In the genomic region with DNA sequence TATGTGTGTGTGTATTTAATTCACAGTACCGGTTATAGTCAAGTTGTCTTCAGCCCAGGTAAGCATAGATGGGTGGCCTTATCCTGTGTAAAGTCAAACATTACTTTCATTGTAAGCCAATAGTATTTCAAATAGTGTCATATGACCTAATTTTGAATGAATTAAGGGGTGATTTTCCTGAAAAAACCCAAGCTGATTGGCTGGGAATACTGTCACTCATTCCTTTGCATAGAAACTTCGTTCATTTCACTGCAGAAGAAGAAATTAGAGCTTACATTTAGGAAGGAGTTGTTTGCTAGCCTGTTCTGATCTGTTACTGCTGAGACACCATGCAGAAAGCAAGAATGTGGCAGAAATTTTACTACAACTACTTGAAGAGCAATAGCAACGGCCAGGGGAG, we compare ENCODE assay signal across 20 cellular contexts. TPM values are rescaled to one million over a fixed set of nuclear protein-coding genes. Genes with fewer than 3 reads are reported as not detected.
DNase-seq lines count a peak whose midpoint lies in the region; ATAC-seq and TF ChIP-seq lines count a peak whose summit lies in the region.
"Had no signal": no experiment of that assay in that cellular context is flagged by ENCODE, and none has a peak within 500 bp of the region (broad histone marks: within the 10 kb centered on the region; RNA-seq: fewer than 3 reads in every experiment).

No MANE protein-coding gene starts in this region.

- H3K27ac ChIP-seq in brain microvascular endothelial cell (no peak overlapping the region), WERI-Rb-1 (no peak overlapping the region)
- H3K27ac ChIP-seq: breast epithelium, thoracic aorta had no signal

- H3K4me3 ChIP-seq in Jurkat, Clone E6-1 (ENCODE audit: low read length): no peak overlapping the region
- H3K4me3 ChIP-seq in brain microvascular endothelial cell (ENCODE audit: low read depth, low read length) (no peak overlapping the region), WERI-Rb-1 (ENCODE audit: low read depth, low read length) (no peak overlapping the region), BE2C (ENCODE audit: low read depth, low read length) (no peak overlapping the region)
- H3K4me3 ChIP-seq: breast epithelium, thoracic aorta had no signal

- no peak for ATAC-seq in HG03521 (IDR thresholded peaks at IDR 0.05; ENCODE audit: unreplicated experiment)
- ATAC-seq: activated T-cell treated with anti-CD3 and anti-CD28 coated beads, Interleukin-2, amount 50 U/mL, for 72 hours; stimulated activated effector memory CD8-positive, alpha-beta T cell treated with anti-CD3 and anti-CD28 coated beads, Interleukin-12 subunit alpha, Interleukin-12 subunit beta, amount 100 ng/mL, for 72 hours had no signal

- in situ Hi-C loops in brain microvascular endothelial cell (cut with HindIII; ENCODE audit: low pct_ligation_motif_present, low sequenced_read_pairs): no loop called here

- H3K9me3 ChIP-seq in WERI-Rb-1 (ENCODE audit: severe bottlenecking): no peaks in the 10 kb centered on the region
- H3K9me3 ChIP-seq in BE2C: no peaks in the 10 kb centered on the region
- H3K9me3 ChIP-seq: breast epithelium, thoracic aorta had no signal

- TF ChIP-seq CTCF in brain microvascular endothelial cell (IDR thresholded peaks at IDR 0.05; ENCODE audit: low read depth, low read length, missing control alignments) (no peak), WERI-Rb-1 (IDR thresholded peaks at IDR 0.05; ENCODE audit: low read depth, low read length) (no peak), BE2C (IDR thresholded peaks at IDR 0.05; ENCODE audit: low read depth, low read length) (no peak)

- H3K27me3 ChIP-seq in brain microvascular endothelial cell (replicated peaks) (no peaks in the 10 kb centered on the region), WERI-Rb-1 (ENCODE audit: insufficient read depth, low read depth, severe bottlenecking) (no peaks in the 10 kb centered on the region), BE2C (no peaks in the 10 kb centered on the region)
- H3K27me3 ChIP-seq: breast epithelium had no signal

- no peaks in the 10 kb centered on the region for H3K4me1 ChIP-seq in BE2C
- H3K4me1 ChIP-seq: breast epithelium had no signal

- DNase-seq in Ammon's horn (ENCODE audit: low spot score) (peak; percentile 2), brain microvascular endothelial cell (peak; percentile 2), iPS DF 19.7 (ENCODE audit: low read depth, low spot score) (peak; percentile 2), WERI-Rb-1 (no peak), GM19238 (ENCODE audit: insufficient read length, low spot score) (no peak), BE2C (no peak)
- DNase-seq in Jurkat, Clone E6-1 (ENCODE audit: low read depth, low spot score): peak; percentile 7
- DNase-seq: activated T-cell treated with anti-CD3 and anti-CD28 coated beads, Interleukin-2, amount 50 U/mL, for 72 hours; C1 segment of cervical spinal cord; foreskin melanocyte; GF-D8; H9; midbrain; NCI-H1105; NCI-H2029 treated with DMSO at 0.1 percent for 48 hours; NCI-H510A had no signal

- H3K36me3 ChIP-seq in brain microvascular endothelial cell (replicated peaks) (peaks cover 4% of the 10 kb centered on the region), WERI-Rb-1 (peaks cover 46% of the 10 kb centered on the region), BE2C (peaks cover 45% of the 10 kb centered on the region)

RNA-seq across cellular contexts. Expression of a gene that starts 45.4 kb away (rescaled TPM):
- 26.2 TPM for polyA plus RNA-seq in Jurkat, Clone E6-1 (2012; ENCODE audit: insufficient read depth, insufficient read length)
- polyA plus RNA-seq in BE2C (2012; ENCODE audit: insufficient read depth, insufficient read length, low read depth): 17.1 TPM

Comparison
In these comparisons a context has a peak if more than half of its experiments do, and no peak if none do; other contexts are left out.
1. DNase-seq: peak in Ammon's horn (single experiment), Jurkat, Clone E6-1 (single experiment), brain microvascular endothelial cell (single experiment) and iPS DF 19.7 (single experiment); none in WERI-Rb-1 (single experiment), GM19238 (single experiment) and BE2C (single experiment).